16 cellular contexts compared by ENCODE assay signal in the genomic region with DNA sequence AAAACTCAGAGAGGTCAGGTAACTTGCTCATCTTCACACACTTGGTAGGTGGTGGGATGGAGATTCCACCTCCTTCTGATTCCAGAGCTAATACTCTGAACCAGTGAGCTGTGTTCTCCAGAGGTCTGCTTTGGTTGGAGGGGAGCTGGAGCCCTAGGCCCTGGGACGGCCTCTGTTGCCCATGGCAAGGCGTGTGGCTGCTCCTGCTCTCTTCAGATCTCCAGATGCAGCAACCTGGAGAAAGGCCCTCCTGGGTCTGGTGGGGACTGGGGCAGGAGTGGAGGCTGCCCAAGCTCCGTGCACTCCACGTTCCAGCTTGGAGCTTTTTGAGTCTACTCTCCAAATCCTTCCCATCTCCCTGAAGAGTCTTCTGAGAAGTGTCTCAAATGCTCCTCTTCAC. TPM values are rescaled to one million over a fixed set of nuclear protein-coding genes. Genes with fewer than 3 reads are reported as not detected.
DNase-seq lines count a peak whose midpoint lies in the region; ATAC-seq and TF ChIP-seq lines count a peak whose summit lies in the region.
"Had no signal": no experiment of that assay in that cellular context is flagged by ENCODE, and none has a peak within 500 bp of the region (broad histone marks: within the 10 kb centered on the region; RNA-seq: fewer than 3 reads in every experiment).

No MANE protein-coding gene starts in this region.

- no peaks in the 10 kb centered on the region for H3K27me3 ChIP-seq in left ventricle myocardium inferior (ENCODE audit: low read depth)
- no peaks in the 10 kb centered on the region for H3K27me3 ChIP-seq in right cardiac atrium (ENCODE audit: control insufficient read depth, insufficient read depth)
- no peaks in the 10 kb centered on the region for H3K27me3 ChIP-seq in stomach smooth muscle (ENCODE audit: control insufficient read depth in 1 of 2, insufficient read depth in 2 of 2, low read length in 2 of 2)

- H3K36me3 ChIP-seq in left ventricle myocardium inferior (peaks cover 75% of the 10 kb centered on the region), stomach smooth muscle (ENCODE audit: control insufficient read depth in 2 of 2, insufficient read depth in 2 of 2, low read length in 2 of 2) (peaks cover 65 to 68% of the 10 kb centered on the region in 2 donors)

- H3K4me3 ChIP-seq in left ventricle myocardium inferior (no peak overlapping the region), right cardiac atrium (ENCODE audit: low read length) (no peak overlapping the region), stomach smooth muscle (ENCODE audit: low read length in 2 of 2) (no peak overlapping the region)

- H3K9me3 ChIP-seq in left ventricle myocardium inferior (replicated peaks) (no peaks in the 10 kb centered on the region), right cardiac atrium (ENCODE audit: control insufficient read depth, low read length) (no peaks in the 10 kb centered on the region), stomach smooth muscle (ENCODE audit: control insufficient read depth in 2 of 2, low read length in 2 of 2) (no peaks in the 10 kb centered on the region)

- H3K27ac Mint-ChIP-seq in activated CD8-positive, alpha-beta T cell treated with anti-CD3 and anti-CD28 coated beads, Interleukin-2, amount 10 ng/mL, durations not matched to agents 7 days and 5 days = peak overlapping the region; percentile 65
- H3K27ac Mint-ChIP-seq in effector memory CD8-positive, alpha-beta T cell = peak overlapping the region; percentile 67 to 78

- CTCF ChIA-PET in activated CD8-positive, alpha-beta T cell treated with anti-CD3 and anti-CD28 coated beads, Interleukin-2, amount 10 ng/mL, durations not matched to agents 7 days and 5 days (lab: Charles Lee) = interaction anchor here (12.7 kb wide), 1 partner anchor 400 kb away, joined by 242 read pairs; no protein-coding TSS in a partner anchor

- no peaks in the 10 kb centered on the region for H3K9me3 Mint-ChIP-seq in activated CD8-positive, alpha-beta T cell treated with anti-CD3 and anti-CD28 coated beads, Interleukin-2, amount 10 ng/mL, durations not matched to agents 7 days and 5 days (ENCODE audit: insufficient read depth)
- H3K9me3 Mint-ChIP-seq in effector memory CD8-positive, alpha-beta T cell = no peaks in the 10 kb centered on the region

- H3K4me1 ChIP-seq in left ventricle myocardium inferior = peaks cover 100% of the 10 kb centered on the region
- peaks cover 16% of the 10 kb centered on the region for H3K4me1 ChIP-seq in right cardiac atrium (ENCODE audit: control insufficient read depth, insufficient read depth, low read length)
- peaks cover 72% of the 10 kb centered on the region for H3K4me1 ChIP-seq in stomach smooth muscle (ENCODE audit: control insufficient read depth, insufficient read depth, low read length)

- intact Hi-C loops in left ventricle myocardium inferior (cut with micrococcal nuclease) = no loop called here
- intact Hi-C loops in right cardiac atrium (cut with DNase I) = loop anchor here in 1 of 4 donors (10.0 kb wide), 1 partner anchor 390 kb away; no protein-coding TSS in a partner anchor

- TF ChIP-seq CTCF in left ventricle myocardium inferior (IDR thresholded peaks at IDR 0.05; ENCODE audit: borderline replicate concordance) = no peak

- peaks cover 97% of the 10 kb centered on the region for H3K4me1 Mint-ChIP-seq in activated CD8-positive, alpha-beta T cell treated with anti-CD3 and anti-CD28 coated beads, Interleukin-2, amount 10 ng/mL, durations not matched to agents 7 days and 5 days (ENCODE audit: low read depth)
- peaks cover 73 to 80% of the 10 kb centered on the region in 2 donors for H3K4me1 Mint-ChIP-seq in effector memory CD8-positive, alpha-beta T cell (ENCODE audit: low read depth in 2 of 2)

- no peak overlapping the region for H3K9ac ChIP-seq in stomach smooth muscle (ENCODE audit: low read length in 2 of 2)

- ATAC-seq in right cardiac atrium (no peak), HG02798 (IDR thresholded peaks at IDR 0.05; ENCODE audit: poor library complexity, unreplicated experiment) (no peak)
- ATAC-seq in activated CD8-positive, alpha-beta T cell treated with anti-CD3 and anti-CD28 coated beads, Interleukin-2, amount 10 ng/mL, durations not matched to agents 7 days and 5 days = no peak
- ATAC-seq in effector memory CD8-positive, alpha-beta T cell (replicated peaks) = no peak
- ATAC-seq: Panc1 had no signal

- H3K27me3 Mint-ChIP-seq in activated CD8-positive, alpha-beta T cell treated with anti-CD3 and anti-CD28 coated beads, Interleukin-2, amount 10 ng/mL, durations not matched to agents 7 days and 5 days (ENCODE audit: low read depth) = no peaks in the 10 kb centered on the region
- no peaks in the 10 kb centered on the region for H3K27me3 Mint-ChIP-seq in effector memory CD8-positive, alpha-beta T cell

- peaks cover 96% of the 10 kb centered on the region for H3K36me3 Mint-ChIP-seq in activated CD8-positive, alpha-beta T cell treated with anti-CD3 and anti-CD28 coated beads, Interleukin-2, amount 10 ng/mL, durations not matched to agents 7 days and 5 days (ENCODE audit: low read depth)
- peaks cover 92% of the 10 kb centered on the region for H3K36me3 Mint-ChIP-seq in effector memory CD8-positive, alpha-beta T cell (ENCODE audit: insufficient read depth)

- no peak for DNase-seq in left ventricle myocardium inferior
- DNase-seq in right cardiac atrium = no peak
- no peak for DNase-seq in activated CD8-positive, alpha-beta T cell treated with anti-CD3 and anti-CD28 coated beads, Interleukin-2, amount 10 ng/mL, durations not matched to agents 7 days and 5 days
- DNase-seq in effector memory CD8-positive, alpha-beta T cell = no peak
- no peak for DNase-seq in superior temporal gyrus (ENCODE audit: extremely low spot score)
- no peak for DNase-seq in stimulated activated CD4-positive, alpha-beta T cell treated with anti-CD3 and anti-CD28 coated beads, Interleukin-4, amount 100 ng/mL, for 1 hour
- DNase-seq: AML-193, COR-L47, NCI-H1092, NCI-H1694, NCI-H2227 treated with DMSO at 0.1 percent for 48 hours, NCI-H524 treated with DMSO at 0.1 percent for 48 hours had no signal

- H3K27ac ChIP-seq in left ventricle myocardium inferior (replicated peaks) (peak overlapping the region; percentile 24), right cardiac atrium (ENCODE audit: low read length) (no peak overlapping the region), stomach smooth muscle (ENCODE audit: low read length) (peak overlapping the region; percentile 31)

- no peak overlapping the region for H3K4me3 Mint-ChIP-seq in activated CD8-positive, alpha-beta T cell treated with anti-CD3 and anti-CD28 coated beads, Interleukin-2, amount 10 ng/mL, durations not matched to agents 7 days and 5 days
- peak overlapping the region in 1 of 2 donors; percentile 38 for H3K4me3 Mint-ChIP-seq in effector memory CD8-positive, alpha-beta T cell
- H3K4me3 Mint-ChIP-seq: CD14-positive monocyte had no signal

- POLR2A ChIA-PET in activated CD8-positive, alpha-beta T cell treated with anti-CD3 and anti-CD28 coated beads, Interleukin-2, amount 10 ng/mL, durations not matched to agents 7 days and 5 days (lab: Charles Lee) = interaction anchor here (0.6 to 2.6 kb wide), 2 partner anchors 8 to 27 kb away, joined by 3 to 10 read pairs; no protein-coding TSS in a partner anchor

- WGBS in right cardiac atrium = 80% methylated on average over 4 of the region's 4 CpGs

RNA-seq across cellular contexts. Expression of a gene that starts 10.7 kb away (rescaled TPM):
- total RNA-seq in left ventricle myocardium inferior (283 TPM), right cardiac atrium (100 to 1,000 TPM; 200 to 255 (median 218) TPM)
- polyA plus RNA-seq in right cardiac atrium = 44.3 TPM
- total RNA-seq in activated CD8-positive, alpha-beta T cell treated with anti-CD3 and anti-CD28 coated beads, Interleukin-2, amount 10 ng/mL, durations not matched to agents 7 days and 5 days = 100 to 1,000 TPM; 572 to 592 TPM

RNA-seq across cellular contexts. Expression of a gene that starts 36.7 kb away (rescaled TPM):
- total RNA-seq in left ventricle myocardium inferior = 13.6 TPM
- 10 to 100 TPM in 2 of 4 donors, 1 to 10 TPM in 2; 8.6 to 14.5 (median 11.1) TPM for total RNA-seq in right cardiac atrium
- 4.9 TPM for polyA plus RNA-seq in right cardiac atrium
- 10 to 100 TPM; 14.7 to 15.8 TPM for total RNA-seq in activated CD8-positive, alpha-beta T cell treated with anti-CD3 and anti-CD28 coated beads, Interleukin-2, amount 10 ng/mL, durations not matched to agents 7 days and 5 days
